ENCODE assay signal across 8 cellular contexts in the genomic region with DNA sequence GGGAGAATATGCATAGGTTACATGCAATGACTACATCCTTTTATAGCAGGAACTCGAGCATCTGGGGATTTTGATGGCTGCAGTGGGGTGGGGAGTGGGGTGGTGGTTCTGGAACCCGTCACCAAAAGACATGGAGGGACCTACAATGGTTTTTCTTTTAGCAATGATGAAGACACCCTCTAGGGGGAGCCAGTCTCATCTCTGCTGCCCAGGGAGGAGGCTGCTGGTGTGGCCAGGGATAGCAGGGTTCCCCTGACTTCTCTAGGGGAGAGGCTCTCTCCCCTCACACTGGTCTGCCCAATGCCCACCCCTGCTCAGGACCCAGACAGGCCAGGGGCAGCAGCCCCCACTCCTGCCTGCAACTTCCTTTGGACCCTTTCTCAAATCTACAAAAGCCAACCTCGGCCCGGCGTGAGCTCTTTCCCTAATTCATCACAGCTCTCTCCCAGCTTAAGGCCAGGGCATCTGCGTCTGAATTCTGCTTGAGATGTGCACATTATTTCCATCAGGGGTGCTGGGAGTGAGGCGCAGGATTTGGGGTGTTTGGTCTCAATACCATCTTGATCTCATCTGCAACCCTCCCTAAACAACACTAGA.
DNase-seq lines count a peak whose midpoint lies in the region; ATAC-seq, FAIRE-seq and TF ChIP-seq lines count a peak whose summit lies in the region.

No MANE protein-coding gene starts in this region.

- no peaks in the 10 kb centered on the region for H3K4me1 ChIP-seq in endodermal cell (ENCODE audit: control insufficient read depth, insufficient read depth, low read length)
- H3K4me1 ChIP-seq in uterus = no peaks in the 10 kb centered on the region

- H3K4me3 ChIP-seq in endodermal cell (ENCODE audit: low read length) = no peak overlapping the region
- H3K4me3 ChIP-seq in coronary artery = no peak overlapping the region
- no peak overlapping the region for H3K4me3 ChIP-seq in uterus

- no peak overlapping the region for H3K9ac ChIP-seq in endodermal cell (ENCODE audit: extremely low read depth, low read length, poor library complexity, severe bottlenecking)

- peak; percentile 72 for DNase-seq in DMS53 (lab: John Stamatoyannopoulos, UW)
- DNase-seq in RCC 7860 (ENCODE audit: low spot score) = peak; percentile 41
- peak; percentile 82 for DNase-seq in endodermal cell
- peak; percentile 33 for DNase-seq in nephron progenitor cell
- no peak for DNase-seq in coronary artery (ENCODE audit: low spot score)
- DNase-seq in uterus = no peak

- intact Hi-C loops in uterus (cut with DNase I; ENCODE audit: low total_unique reads) = no loop called here

- TF ChIP-seq POLR2A in uterus (IDR thresholded peaks at IDR 0.05) = no peak

- ATAC-seq in GM19351 (IDR thresholded peaks at IDR 0.05; ENCODE audit: unreplicated experiment) (peak; percentile 49), HG03521 (IDR thresholded peaks at IDR 0.05; ENCODE audit: unreplicated experiment) (peak; percentile 82)

- H3K4me3 Mint-ChIP-seq in endodermal cell = no peak overlapping the region
- no peak overlapping the region for H3K4me3 Mint-ChIP-seq in nephron progenitor cell

- H3K36me3 ChIP-seq in endodermal cell (ENCODE audit: control insufficient read depth, insufficient read depth, low read length) (peaks cover 89% of the 10 kb centered on the region), uterus (no peaks in the 10 kb centered on the region)

- H3K9me3 Mint-ChIP-seq in endodermal cell (no peaks in the 10 kb centered on the region), nephron progenitor cell (no peaks in the 10 kb centered on the region)

- WGBS in endodermal cell (ENCODE audit: insufficient coverage in 1 of 2, insufficient read length in 1 of 2), 2 experiments = 86 to 87% methylated on average over 5 to 7 of the region's 7 CpGs

- H3K27ac ChIP-seq in endodermal cell (ENCODE audit: low read depth, low read length) (no peak overlapping the region), coronary artery (no peak overlapping the region), uterus (no peak overlapping the region)

- H3K4me1 Mint-ChIP-seq in endodermal cell (no peaks in the 10 kb centered on the region), nephron progenitor cell (peaks cover 43% of the 10 kb centered on the region)

- no peaks in the 10 kb centered on the region for H3K9me3 ChIP-seq in endodermal cell (ENCODE audit: control insufficient read depth, low read length)
- no peaks in the 10 kb centered on the region for H3K9me3 ChIP-seq in uterus

- no peak for FAIRE-seq in RCC 7860 (lab: Jason Lieb, UNC)

- H3K27ac Mint-ChIP-seq in endodermal cell (peak overlapping the region; percentile 9), nephron progenitor cell (peak overlapping the region; percentile 59)

- peaks cover 73% of the 10 kb centered on the region for H3K36me3 Mint-ChIP-seq in endodermal cell (ENCODE audit: low read depth)
- H3K36me3 Mint-ChIP-seq in nephron progenitor cell (ENCODE audit: low read depth) = peaks cover 90% of the 10 kb centered on the region

- TF ChIP-seq CTCF in endodermal cell (conservative IDR thresholded peaks at IDR 0.05) (peak; percentile 88), nephron progenitor cell (IDR thresholded peaks at IDR 0.05) (peak; percentile 60), coronary artery (IDR thresholded peaks at IDR 0.05) (no peak), uterus (IDR thresholded peaks at IDR 0.05) (peak in 1 of 4 experiments; percentile 6)

- no peaks in the 10 kb centered on the region for H3K27me3 ChIP-seq in endodermal cell (ENCODE audit: control insufficient read depth, insufficient read depth, low read length, poor library complexity, severe bottlenecking)
- no peaks in the 10 kb centered on the region for H3K27me3 ChIP-seq in uterus

- no peaks in the 10 kb centered on the region for H3K27me3 Mint-ChIP-seq in endodermal cell (ENCODE audit: insufficient read depth)
- peaks cover 3% of the 10 kb centered on the region for H3K27me3 Mint-ChIP-seq in nephron progenitor cell (ENCODE audit: low read depth, poor library complexity)

Comparison
In these comparisons a context has a peak if more than half of its experiments do, and no peak if none do; other contexts are left out.
1. DNase-seq: peak in DMS53 (single experiment), RCC 7860 (single experiment), endodermal cell (single experiment) and nephron progenitor cell (single experiment); none in coronary artery (single experiment) and uterus (0 of 2).